ENCODE assay signal across 1 cellular context in genomic region chr17:78921437-78921971, GRCh38.
TF ChIP-seq lines count a peak whose summit lies in the region.

No MANE protein-coding gene starts in this region.

TF ChIP-seq in WTC11, 78 proteins besides CTCF, POLR2A, EP300 and RAD21 (continued from another document):
- TF ChIP-seq STAT6 (CRISPR knock-in tag; conservative IDR thresholded peaks at IDR 0.05; ENCODE audit: low read depth) (no peak), EMX1 (CRISPR knock-in tag; IDR thresholded peaks at IDR 0.05) (no peak), ZNF232 (CRISPR knock-in tag; IDR thresholded peaks at IDR 0.05) (no peak), ZNF396 (CRISPR knock-in tag; IDR thresholded peaks at IDR 0.05; ENCODE audit: borderline replicate concordance) (no peak), NFE2L1 (CRISPR knock-in tag; IDR thresholded peaks at IDR 0.05) (no peak), AFF4 (CRISPR knock-in tag; IDR thresholded peaks at IDR 0.05; ENCODE audit: borderline replicate concordance) (no peak), GTF2I (CRISPR knock-in tag; conservative IDR thresholded peaks at IDR 0.05) (no peak), SP1 (CRISPR knock-in tag; conservative IDR thresholded peaks at IDR 0.05) (no peak), ZNF121 (CRISPR knock-in tag; IDR thresholded peaks at IDR 0.05) (no peak)
- TF ChIP-seq, protein P1, sequence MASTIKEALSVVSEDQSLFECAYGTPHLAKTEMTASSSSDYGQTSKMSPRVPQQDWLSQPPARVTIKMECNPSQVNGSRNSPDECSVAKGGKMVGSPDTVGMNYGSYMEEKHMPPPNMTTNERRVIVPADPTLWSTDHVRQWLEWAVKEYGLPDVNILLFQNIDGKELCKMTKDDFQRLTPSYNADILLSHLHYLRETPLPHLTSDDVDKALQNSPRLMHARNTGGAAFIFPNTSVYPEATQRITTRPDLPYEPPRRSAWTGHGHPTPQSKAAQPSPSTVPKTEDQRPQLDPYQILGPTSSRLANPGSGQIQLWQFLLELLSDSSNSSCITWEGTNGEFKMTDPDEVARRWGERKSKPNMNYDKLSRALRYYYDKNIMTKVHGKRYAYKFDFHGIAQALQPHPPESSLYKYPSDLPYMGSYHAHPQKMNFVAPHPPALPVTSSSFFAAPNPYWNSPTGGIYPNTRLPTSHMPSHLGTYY (CRISPR knock-in tag; IDR thresholded peaks at IDR 0.05), result no peak
